In the genomic region with DNA sequence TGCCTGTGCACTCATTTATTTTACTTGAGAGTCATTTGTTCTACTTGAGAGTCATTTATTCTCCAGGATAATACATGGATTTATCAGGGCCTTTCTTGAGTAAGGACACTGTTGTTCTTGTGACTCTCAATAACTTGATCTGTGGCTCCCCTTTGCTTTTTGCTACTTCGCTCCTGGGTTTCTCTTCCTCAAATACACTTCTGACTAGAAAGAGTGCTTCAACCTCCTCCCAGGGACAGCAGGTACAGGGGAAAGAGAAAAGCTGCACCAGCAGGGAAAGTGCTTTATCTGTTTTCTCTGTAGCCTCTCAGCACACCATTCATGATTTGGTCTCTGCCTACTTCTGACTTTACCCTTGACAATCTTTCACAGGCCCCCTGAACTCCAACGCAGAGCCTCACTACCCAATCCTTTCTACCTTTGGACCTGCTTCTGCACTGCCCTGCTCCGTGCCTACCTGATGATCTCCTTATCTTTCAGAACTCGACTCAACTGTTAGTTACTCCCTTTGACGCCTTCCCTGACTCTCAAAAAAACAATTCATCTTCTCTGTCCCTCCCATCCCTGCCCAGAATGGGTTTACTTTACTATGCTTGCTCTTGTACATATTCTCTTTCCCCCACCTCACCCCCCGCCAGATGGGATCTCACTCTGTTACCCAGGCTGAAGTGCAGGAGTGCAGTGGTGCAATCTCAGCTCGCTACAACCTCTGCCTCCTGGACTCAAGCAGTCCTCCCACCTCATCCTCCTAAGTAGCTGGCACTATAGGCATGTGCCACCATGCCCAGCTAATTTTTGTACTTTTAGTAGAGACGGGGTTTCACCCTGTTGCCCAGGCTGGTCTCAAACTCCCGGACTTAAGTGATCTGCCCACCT, we compare ENCODE assay signal across 1 cellular context.
TF ChIP-seq lines count a peak whose summit lies in the region.

No MANE protein-coding gene starts in this region.

TF ChIP-seq in WTC11, 78 proteins besides CTCF, POLR2A, EP300 and RAD21 (continued from another document):
- TF ChIP-seq ZNF281 (CRISPR knock-in tag; IDR thresholded peaks at IDR 0.05) (no peak), NR2C2 (CRISPR knock-in tag; IDR thresholded peaks at IDR 0.05) (no peak)
